In genomic region chr9:78856144-78856543, GRCh38 we compare ENCODE assay signal across 25 cellular contexts.
A peak's percentile ranks its signal among the peaks of the same experiment; 100 is the strongest.
DNase-seq lines count a peak whose midpoint lies in the region; ATAC-seq and TF ChIP-seq lines count a peak whose summit lies in the region.
"Had no signal": no experiment of that assay in that cellular context is flagged by ENCODE, and none has a peak within 500 bp of the region (broad histone marks: within the 10 kb centered on the region; RNA-seq: fewer than 3 reads in every experiment).

No MANE protein-coding gene starts in this region.

- no peaks in the 10 kb centered on the region for H3K9me3 ChIP-seq in neural progenitor cell (ENCODE audit: low read depth)
- no peaks in the 10 kb centered on the region for H3K9me3 ChIP-seq in prostate gland
- H3K9me3 ChIP-seq: neutrophil, psoas muscle had no signal

- no peak for ATAC-seq in GM19395 (IDR thresholded peaks at IDR 0.05; ENCODE audit: unreplicated experiment)
- ATAC-seq: K562; left colon; psoas muscle; stimulated activated naive B cell treated with anti-CD40 and anti-IgM and Interleukin-4, amounts not matched to agents 10 μg/mL and 1 μg/mL and 100 μg/mL, for 72 hours had no signal

- no peaks in the 10 kb centered on the region for H3K36me3 Mint-ChIP-seq in neural progenitor cell
- H3K36me3 Mint-ChIP-seq: activated naive CD4-positive, alpha-beta T cell treated with anti-CD3 and anti-CD28 coated beads, Interleukin-2, amount 10 ng/mL, durations not matched to agents 7 days and 5 days; CD14-positive monocyte; memory B cell; stimulated activated naive B cell treated with anti-CD40 and anti-IgM and Interleukin-4, amounts not matched to agents 10 μg/mL and 1 μg/mL and 100 μg/mL, for 72 hours had no signal

- H3K27me3 ChIP-seq in neural progenitor cell (no peaks in the 10 kb centered on the region), prostate gland (replicated peaks; ENCODE audit: insufficient read depth) (no peaks in the 10 kb centered on the region)
- H3K27me3 ChIP-seq: neutrophil had no signal

- no peak overlapping the region for H3K4me3 ChIP-seq in astrocyte of the spinal cord (ENCODE audit: low read depth, low read length)
- H3K4me3 ChIP-seq in neural progenitor cell, result no peak overlapping the region
- no peak overlapping the region for H3K4me3 ChIP-seq in prostate gland
- H3K4me3 ChIP-seq: K562, PC-9, psoas muscle had no signal

- in situ Hi-C loops in astrocyte of the spinal cord (cut with HindIII; ENCODE audit: low sequenced_read_pairs), result no loop called here

- TF ChIP-seq CTCF in astrocyte of the spinal cord (IDR thresholded peaks at IDR 0.05; ENCODE audit: low read depth, low read length) (no peak), neural progenitor cell (IDR thresholded peaks at IDR 0.05) (no peak), prostate gland (IDR thresholded peaks at IDR 0.05) (no peak)

- peaks cover 14% of the 10 kb centered on the region for H3F3A ChIP-seq in neural progenitor cell (ENCODE audit: low read depth)

- TF ChIP-seq POLR2A in prostate gland (IDR thresholded peaks at IDR 0.05), result no peak

- H3K36me3 ChIP-seq in neural progenitor cell, result no peaks in the 10 kb centered on the region
- no peaks in the 10 kb centered on the region for H3K36me3 ChIP-seq in prostate gland
- H3K36me3 ChIP-seq: neutrophil had no signal

- H2AFZ ChIP-seq in neural progenitor cell (replicated peaks), result peak overlapping the region; percentile 50
- H2AFZ ChIP-seq: PC-9 had no signal

- H3K4me2 ChIP-seq in neural progenitor cell, result no peak overlapping the region
- H3K4me2 ChIP-seq: PC-9 had no signal

- H3K9ac ChIP-seq in neural progenitor cell, result no peak overlapping the region

- H3K27ac ChIP-seq in neural progenitor cell, result no peak overlapping the region
- no peak overlapping the region for H3K27ac ChIP-seq in prostate gland
- H3K27ac ChIP-seq: neutrophil, PC-9, psoas muscle had no signal

- H3K79me2 ChIP-seq in neural progenitor cell (ENCODE audit: low read depth), result no peaks in the 10 kb centered on the region

- intact Hi-C loops in prostate gland (cut with DNase I), result no loop called here

- DNase-seq in ELR (ENCODE audit: low read depth), result peak; percentile 57
- peak; percentile 91 for DNase-seq in M059J (ENCODE audit: low read depth)
- DNase-seq in astrocyte of the spinal cord (ENCODE audit: low read depth, low spot score), result peak; percentile 62
- no peak for DNase-seq in neural progenitor cell (ENCODE audit: low spot score)
- no peak for DNase-seq in NCI-H2227 (lab: John Stamatoyannopoulos, UW; ENCODE audit: unreplicated experiment)
- DNase-seq in effector CD8-positive, alpha-beta T cell (lab: John Stamatoyannopoulos, UW), result no peak
- DNase-seq in prostate gland (ENCODE audit: low spot score), result no peak
- DNase-seq: activated CD4-positive, alpha-beta T cell treated with anti-CD3 and anti-CD28 coated beads, Interleukin-2, amount 50 U/mL, for 48 hours; activated naive CD4-positive, alpha-beta T cell treated with anti-CD3 and anti-CD28 coated beads, Interleukin-2, amount 10 ng/mL, durations not matched to agents 7 days and 5 days; Calu3; DND-41; hippocampal formation; left colon; NCI-H146; NCI-H510A; PC-9; psoas muscle; SHP77; stimulated activated naive B cell treated with anti-CD40 and anti-IgM and Interleukin-4, amounts not matched to agents 10 μg/mL and 1 μg/mL and 100 μg/mL, for 72 hours; T-helper 1 cell had no signal

- H3K4me1 ChIP-seq in neural progenitor cell (peaks cover 26% of the 10 kb centered on the region), prostate gland (replicated peaks) (no peaks in the 10 kb centered on the region)
- H3K4me1 ChIP-seq: psoas muscle had no signal

- peaks cover 26% of the 10 kb centered on the region for H3K4me1 Mint-ChIP-seq in neural progenitor cell
- H3K4me1 Mint-ChIP-seq: activated naive CD4-positive, alpha-beta T cell treated with anti-CD3 and anti-CD28 coated beads, Interleukin-2, amount 10 ng/mL, durations not matched to agents 7 days and 5 days; CD14-positive monocyte had no signal

- H3K27ac Mint-ChIP-seq in neural progenitor cell, result no peak overlapping the region
- H3K27ac Mint-ChIP-seq: activated naive CD4-positive, alpha-beta T cell treated with anti-CD3 and anti-CD28 coated beads, Interleukin-2, amount 10 ng/mL, durations not matched to agents 7 days and 5 days; CD14-positive monocyte; memory B cell; stimulated activated naive B cell treated with anti-CD40 and anti-IgM and Interleukin-4, amounts not matched to agents 10 μg/mL and 1 μg/mL and 100 μg/mL, for 72 hours had no signal

- peaks cover 17% of the 10 kb centered on the region for H3K27me3 Mint-ChIP-seq in neural progenitor cell (ENCODE audit: insufficient read depth, low read depth)
- H3K27me3 Mint-ChIP-seq: activated naive CD4-positive, alpha-beta T cell treated with anti-CD3 and anti-CD28 coated beads, Interleukin-2, amount 10 ng/mL, durations not matched to agents 7 days and 5 days; memory B cell had no signal

- H4K20me1 ChIP-seq in neural progenitor cell (ENCODE audit: low read depth), result no peaks in the 10 kb centered on the region

- 47% methylated on average over 2 of the region's 2 CpGs for WGBS in prostate gland

- H3K9me3 Mint-ChIP-seq in neural progenitor cell, result peaks cover 2% of the 10 kb centered on the region
- H3K9me3 Mint-ChIP-seq: activated naive CD4-positive, alpha-beta T cell treated with anti-CD3 and anti-CD28 coated beads, Interleukin-2, amount 10 ng/mL, durations not matched to agents 7 days and 5 days; memory B cell; stimulated activated naive B cell treated with anti-CD40 and anti-IgM and Interleukin-4, amounts not matched to agents 10 μg/mL and 1 μg/mL and 100 μg/mL, for 72 hours had no signal

- H3K4me3 Mint-ChIP-seq in neural progenitor cell, result no peak overlapping the region
- H3K4me3 Mint-ChIP-seq: activated naive CD4-positive, alpha-beta T cell treated with anti-CD3 and anti-CD28 coated beads, Interleukin-2, amount 10 ng/mL, durations not matched to agents 7 days and 5 days; CD14-positive monocyte; memory B cell; stimulated activated naive B cell treated with anti-CD40 and anti-IgM and Interleukin-4, amounts not matched to agents 10 μg/mL and 1 μg/mL and 100 μg/mL, for 72 hours had no signal

Comparison
In these comparisons a context has a peak if more than half of its experiments do, and no peak if none do; other contexts are left out.
1. DNase-seq: peak in ELR (single experiment), M059J (single experiment) and astrocyte of the spinal cord (single experiment); none in neural progenitor cell (single experiment), NCI-H2227 (single experiment), effector CD8-positive, alpha-beta T cell (single experiment) and prostate gland (single experiment).